8 cellular contexts compared by ENCODE assay signal in genomic region chr19:49866933-49867782, GRCh38. TPM values are rescaled to one million over a fixed set of nuclear protein-coding genes. Genes with fewer than 3 reads are reported as not detected.
DNase-seq lines count a peak whose midpoint lies in the region; ATAC-seq, FAIRE-seq and TF ChIP-seq lines count a peak whose summit lies in the region.

PNKP (minus strand) TSS chr19:49867576; CDS start chr19:49867204, 372 bp downstream.

- peak; percentile 36 for ATAC-seq in HG02884 (IDR thresholded peaks at IDR 0.05; ENCODE audit: unreplicated experiment)

- H3K4me3 ChIP-seq in right atrium auricular region (peak within 1 kb of the TSS; percentile 79 to 87), uterus (peak within 1 kb of the TSS; percentile 55 to 91)

- peak within 1 kb of the TSS; percentile 96 for H3K27ac ChIP-seq in angular gyrus (ENCODE audit: low read depth, low read length)
- H3K27ac ChIP-seq in right atrium auricular region, result peak within 1 kb of the TSS; percentile 90 to 96
- H3K27ac ChIP-seq in uterus, result peak within 1 kb of the TSS; percentile 88 to 93

- intact Hi-C loops in T-helper 2 cell treated with Interferon-gamma antibody and Interleukin-4, amounts not matched to agents 100 ng/mL and 5 ng/mL, for 36 hours (cut with micrococcal nuclease), result loop anchor here (1.0 to 2.0 kb wide), 3 partner anchors 17 to 101 kb away; partner anchors contain the start of gene MED25
- intact Hi-C loops in uterus (cut with DNase I; ENCODE audit: low total_unique reads), result no loop called here

- TF ChIP-seq CTCF in right atrium auricular region (IDR thresholded peaks at IDR 0.05) (no peak), uterus (IDR thresholded peaks at IDR 0.05) (no peak)

- DNase-seq in GM12891 (ENCODE audit: insufficient read length, low spot score) (peak; percentile 95), NCI-H2029 (lab: John Stamatoyannopoulos, UW) (peak; percentile 96), right atrium auricular region (ENCODE audit: low spot score) (peak; percentile 93), putamen (ENCODE audit: low spot score) (peak; percentile 92), uterus (peak; percentile 92)

- H3K4me1 ChIP-seq in right atrium auricular region (peaks cover 0 to 53% of the 10 kb centered on the region in 2 donors), uterus (peaks cover 0 to 31% of the 10 kb centered on the region in 2 donors)

- peak; percentile 95 for FAIRE-seq in GM12891 (lab: Jason Lieb, UNC)

- H3K36me3 ChIP-seq in right atrium auricular region (peaks cover 28% of the 10 kb centered on the region), uterus (no peaks in the 10 kb centered on the region)

- H3K27me3 ChIP-seq in right atrium auricular region (no peaks in the 10 kb centered on the region), uterus (no peaks in the 10 kb centered on the region)

- H3K9me3 ChIP-seq in right atrium auricular region (no peaks in the 10 kb centered on the region), uterus (no peaks in the 10 kb centered on the region)

- TF ChIP-seq POLR2A in GM12891 (IDR thresholded peaks at IDR 0.05; ENCODE audit: low read depth, low read length) (peak; percentile 81), uterus (IDR thresholded peaks at IDR 0.05) (peak; percentile 33 to 76)

TF ChIP-seq in GM12891, 5 proteins besides CTCF, POLR2A, EP300 and RAD21:
- no peak for TF ChIP-seq TAF1 (IDR thresholded peaks at IDR 0.05; ENCODE audit: low read depth, low read length)
- TF ChIP-seq PAX5 (IDR thresholded peaks at IDR 0.05; ENCODE audit: insufficient read depth, low read length, severe bottlenecking), result no peak
- 0 out of 2 replicates have a peak, but pooled peaks have one; percentile 13 for TF ChIP-seq SPI1 (IDR thresholded peaks at IDR 0.05; ENCODE audit: low read depth, low read length)
- peak; percentile 82 for TF ChIP-seq POLR2AphosphoS5 (IDR thresholded peaks at IDR 0.05; ENCODE audit: low read depth, low read length)

RNA-seq across cellular contexts. Expression of gene PNKP, which starts in this region (rescaled TPM):
- 35.2 TPM for polyA plus RNA-seq in GM12891 (2012; ENCODE audit: low read depth, missing spikeins)
- 146 and 160 TPM in 2 replicates for total RNA-seq in T-helper 2 cell treated with Interferon-gamma antibody and Interleukin-4, amounts not matched to agents 100 ng/mL and 5 ng/mL, for 36 hours
- total RNA-seq in right atrium auricular region (10 to 100 TPM; 29.2 to 32.5 TPM), uterus (100 to 1,000 TPM in 1 of 4 donors, 10 to 100 TPM in 3; 47.7 to 104 (median 77.7) TPM)

Comparison
In these comparisons a context has a peak if more than half of its experiments do, and no peak if none do; other contexts are left out.
1. Peak in every context shown above with its lines: DNase-seq, ATAC-seq, H3K4me3 ChIP-seq and H3K27ac ChIP-seq.